18 cellular contexts compared by ENCODE assay signal in the genomic region with DNA sequence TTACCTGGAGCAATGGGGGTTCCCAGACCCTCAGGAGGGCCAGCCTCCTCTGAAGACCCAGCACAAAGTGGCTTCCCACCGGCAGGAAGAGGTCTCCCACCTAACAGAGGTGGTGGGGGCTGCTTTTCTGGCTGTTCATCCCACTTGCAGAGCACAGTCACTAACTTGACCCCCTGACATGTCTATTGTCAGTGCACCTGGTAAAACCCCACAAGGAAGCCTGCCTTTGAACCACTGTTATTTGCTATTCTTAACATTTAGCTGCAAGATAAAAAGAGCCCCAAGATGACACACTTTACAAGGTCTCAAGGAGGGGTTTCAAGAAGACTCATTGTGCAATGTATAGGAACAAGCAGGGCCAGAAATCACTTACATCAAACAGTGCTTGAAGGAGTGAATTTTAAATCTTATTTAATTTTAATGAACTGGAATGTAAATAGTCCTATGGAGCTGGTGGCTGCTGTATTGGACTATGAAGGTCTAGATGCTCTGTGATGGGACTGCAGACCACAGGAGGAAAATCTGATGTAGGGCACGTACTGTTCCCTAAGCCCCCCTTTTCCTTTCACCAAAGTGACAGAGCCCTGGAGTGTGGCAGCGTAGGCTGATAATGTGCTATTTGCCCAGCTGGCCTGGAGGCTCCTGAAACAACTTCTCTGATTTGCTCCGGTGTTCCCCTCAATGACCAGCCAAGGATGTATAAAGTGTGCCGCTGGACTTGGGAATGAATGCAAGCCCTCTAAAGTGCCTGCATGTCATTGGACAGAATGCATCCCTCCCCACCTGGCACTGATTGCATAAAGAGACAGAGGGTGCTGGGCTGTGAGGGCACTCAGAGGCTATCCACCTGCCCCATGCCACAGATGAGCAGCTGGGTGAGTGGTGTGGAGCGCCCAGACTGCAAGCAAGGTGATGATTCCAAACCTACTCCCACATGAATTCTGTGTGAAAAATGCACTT.
DNase-seq lines count a peak whose midpoint lies in the region; ATAC-seq and TF ChIP-seq lines count a peak whose summit lies in the region.
"Had no signal": no experiment of that assay in that cellular context is flagged by ENCODE, and none has a peak within 500 bp of the region (broad histone marks: within the 10 kb centered on the region; RNA-seq: fewer than 3 reads in every experiment).

No MANE protein-coding gene starts in this region.

- no peaks in the 10 kb centered on the region for H3K9me3 ChIP-seq in psoas muscle
- no peaks in the 10 kb centered on the region for H3K9me3 ChIP-seq in A673 (ENCODE audit: low read depth, low read length, poor library complexity, severe bottlenecking)
- H3K9me3 ChIP-seq in upper lobe of right lung: no peaks in the 10 kb centered on the region

- H3K27ac ChIP-seq in psoas muscle: peak overlapping the region; percentile 92
- H3K27ac ChIP-seq in A673 (ENCODE audit: low read depth, low read length, poor library complexity, severe bottlenecking): no peak overlapping the region
- no peak overlapping the region for H3K27ac ChIP-seq in upper lobe of right lung
- H3K27ac ChIP-seq: HL-60 had no signal

- H3K27me3 ChIP-seq in psoas muscle (ENCODE audit: insufficient read depth in 3 of 3, low read length in 2 of 3): no peaks in the 10 kb centered on the region
- no peaks in the 10 kb centered on the region for H3K27me3 ChIP-seq in A673 (replicated peaks; ENCODE audit: insufficient read depth, low read depth, low read length, poor library complexity)
- no peaks in the 10 kb centered on the region for H3K27me3 ChIP-seq in upper lobe of right lung

- no TSS peak for BruUV-seq in A673 (replicated peaks; lab: Mats Ljungman, UMichigan)

- no peaks in the 10 kb centered on the region for H3K36me3 ChIP-seq in psoas muscle (ENCODE audit: insufficient read depth in 1 of 2, low read depth in 1 of 2)
- no peaks in the 10 kb centered on the region for H3K36me3 ChIP-seq in A673 (ENCODE audit: insufficient read depth, low read length, poor library complexity, severe bottlenecking)
- no peaks in the 10 kb centered on the region for H3K36me3 ChIP-seq in upper lobe of right lung

- WGBS in psoas muscle, 3 donors: 41 to 64% (median 49%) methylated on average over 6 of the region's 6 CpGs

- H3K4me1 ChIP-seq in psoas muscle (peaks cover 75% of the 10 kb centered on the region), A673 (ENCODE audit: insufficient read depth, low read length, poor library complexity, severe bottlenecking) (no peaks in the 10 kb centered on the region), upper lobe of right lung (peaks cover 3% of the 10 kb centered on the region)

- DNase-seq in NCI-H1417 (lab: John Stamatoyannopoulos, UW) (peak in 2 of 3 experiments; percentile 14 to 28), NCI-H1417 treated with DMSO at 0.1 percent for 48 hours (lab: John Stamatoyannopoulos, UW) (no peak), DMS79 treated with DMSO at 0.1 percent for 48 hours (lab: John Stamatoyannopoulos, UW) (peak; percentile 2), SHP77 treated with DMSO at 0.1 percent for 48 hours (lab: John Stamatoyannopoulos, UW) (peak; percentile 60), psoas muscle (peak; percentile 25 to 64), A673 (ENCODE audit: low spot score) (no peak), upper lobe of right lung (no peak), KG1 (lab: John Stamatoyannopoulos, UW) (no peak)
- DNase-seq: 8988T; activated CD4-positive, alpha-beta T cell treated with anti-CD3 and anti-CD28 coated beads for 4 hours; activated T-cell treated with anti-CD3 and anti-CD28 coated beads, Interleukin-2, amount 50 U/mL, for 4 hours; CD8-positive, alpha-beta T cell; immature natural killer cell; NCI-H69; stimulated activated naive CD4-positive, alpha-beta T cell treated with Interleukin-2 at 50 U/mL for 16 hours; T-helper 17 cell had no signal

- intact Hi-C loops in psoas muscle (cut with DNase I) (loop anchor here in 1 of 2 donors (10.0 kb wide), 1 partner anchor 173 kb away; no protein-coding TSS in a partner anchor), A673 (cut with micrococcal nuclease; ENCODE audit: unreplicated experiment) (no loop called here), upper lobe of right lung (cut with DNase I) (no loop called here)

- CTCF ChIA-PET in A673 (lab: Charles Lee): interaction anchor here (1.5 kb wide), 1 partner anchor 23 kb away, joined by 3 read pairs; no protein-coding TSS in a partner anchor

- peak overlapping the region; percentile 65 for H3K4me3 ChIP-seq in psoas muscle
- no peak overlapping the region for H3K4me3 ChIP-seq in A673 (ENCODE audit: low read depth, low read length, poor library complexity, severe bottlenecking)
- H3K4me3 ChIP-seq in upper lobe of right lung: no peak overlapping the region
- H3K4me3 ChIP-seq: smooth muscle cell had no signal

- ATAC-seq in psoas muscle (peak; percentile 60 to 78 (median 70)), upper lobe of right lung (no peak)
- ATAC-seq: activated T-cell treated with anti-CD3 and anti-CD28 coated beads, Interleukin-2, amount 50 U/mL, for 4 hours; CD8-positive, alpha-beta T cell; T-helper 17 cell had no signal

- TF ChIP-seq CTCF in psoas muscle (IDR thresholded peaks at IDR 0.05) (no peak), A673 (conservative IDR thresholded peaks at IDR 0.05; ENCODE audit: low read depth, low read length) (no peak), upper lobe of right lung (IDR thresholded peaks at IDR 0.05) (no peak)

- POLR2A ChIA-PET in A673 (lab: Charles Lee; ENCODE audit: low non-redundant PET): no interaction called here

Comparison
In these comparisons a context has a peak if more than half of its experiments do, and no peak if none do; other contexts are left out.
1. DNase-seq: peak in NCI-H1417 (2 of 3), DMS79 treated with DMSO at 0.1 percent for 48 hours (single experiment), SHP77 treated with DMSO at 0.1 percent for 48 hours (single experiment) and psoas muscle (2 of 2); none in NCI-H1417 treated with DMSO at 0.1 percent for 48 hours (single experiment), A673 (single experiment), upper lobe of right lung (single experiment) and KG1 (single experiment).